Comparison of ENCODE assay signal across 8 cellular contexts in genomic region chr14:61101803-61102548, GRCh38.
DNase-seq lines count a peak whose midpoint lies in the region; ATAC-seq and TF ChIP-seq lines count a peak whose summit lies in the region.

No MANE protein-coding gene starts in this region.

- TF ChIP-seq CTCF in OCI-LY7 (conservative IDR thresholded peaks at IDR 0.05; ENCODE audit: low read length) (no peak), esophagus muscularis mucosa (IDR thresholded peaks at IDR 0.05) (no peak), sigmoid colon (IDR thresholded peaks at IDR 0.05) (no peak)

- no peaks in the 10 kb centered on the region for H3K9me2 ChIP-seq in OCI-LY7 (ENCODE audit: insufficient read depth, low read length)

- DNase-seq in H7 (peak; percentile 57), OCI-LY7 (ENCODE audit: low spot score) (peak; percentile 35), esophagus muscularis mucosa (ENCODE audit: extremely low spot score) (peak; percentile 68), sigmoid colon (no peak), DMS53 treated with DMSO at 0.1 percent for 48 hours (lab: John Stamatoyannopoulos, UW; ENCODE audit: unreplicated experiment) (no peak), HuH-7 (ENCODE audit: low spot score) (no peak), NCI-H2171 treated with DMSO at 0.1 percent for 48 hours (lab: John Stamatoyannopoulos, UW) (no peak)

- 0 out of 2 replicates have a peak, but pooled peaks cover 16% of the 10 kb centered on the region for H3K9me3 ChIP-seq in OCI-LY7 (ENCODE audit: low read length)
- H3K9me3 ChIP-seq in esophagus muscularis mucosa: peaks cover 0 to 6% (median 3%) of the 10 kb centered on the region in 4 donors
- peaks cover 0 to 3% (median 0%) of the 10 kb centered on the region in 4 donors for H3K9me3 ChIP-seq in sigmoid colon

- no TSS peak for BruUV-seq in OCI-LY7 (replicated peaks; lab: Mats Ljungman, UMichigan)

- H3K4me1 ChIP-seq in OCI-LY7 (ENCODE audit: insufficient read depth, low read length, poor library complexity, severe bottlenecking) (peaks cover 28% of the 10 kb centered on the region), esophagus muscularis mucosa (peaks cover 29 to 41% (median 39%) of the 10 kb centered on the region in 4 donors), sigmoid colon (peaks cover 0 to 34% (median 32%) of the 10 kb centered on the region in 4 donors)

- peak overlapping the region; percentile 65 for H3K4me2 ChIP-seq in OCI-LY7 (ENCODE audit: low read length)

- H3K27me3 ChIP-seq in H7 (ENCODE audit: control insufficient read depth, insufficient read depth, low read length) (no peaks in the 10 kb centered on the region), esophagus muscularis mucosa (no peaks in the 10 kb centered on the region), sigmoid colon (no peaks in the 10 kb centered on the region)

- H3K4me3 ChIP-seq in H7 (ENCODE audit: insufficient read depth, low read depth, low read length) (no peak overlapping the region), OCI-LY7 (ENCODE audit: low read depth, low read length, poor library complexity, severe bottlenecking) (peak overlapping the region; percentile 19), esophagus muscularis mucosa (no peak overlapping the region), sigmoid colon (no peak overlapping the region)

- CTCF ChIA-PET in OCI-LY7 (lab: Charles Lee; ENCODE audit: unreplicated experiment): no interaction called here

- intact Hi-C loops in OCI-LY7 (cut with micrococcal nuclease; ENCODE audit: unreplicated experiment): no loop called here
- intact Hi-C loops in esophagus muscularis mucosa (cut with DNase I): no loop called here
- intact Hi-C loops in sigmoid colon (cut with DNase I): no loop called here

- no peaks in the 10 kb centered on the region for H3K79me2 ChIP-seq in OCI-LY7 (ENCODE audit: insufficient read depth, low read depth, low read length)

- WGBS in esophagus muscularis mucosa: 20% methylated on average over 4 of the region's 4 CpGs
- 35 to 53% methylated on average over 4 of the region's 4 CpGs for WGBS in sigmoid colon, 2 donors

- TF ChIP-seq EP300 in esophagus muscularis mucosa (IDR thresholded peaks at IDR 0.05): peak; percentile 41
- peak in 1 of 4 donors; percentile 50 for TF ChIP-seq EP300 in sigmoid colon (IDR thresholded peaks at IDR 0.05)

- no peak for TF ChIP-seq POLR2A in esophagus muscularis mucosa (IDR thresholded peaks at IDR 0.05; ENCODE audit: low read depth)
- no peak for TF ChIP-seq POLR2A in sigmoid colon (IDR thresholded peaks at IDR 0.05)

- no peak overlapping the region for H3K27ac ChIP-seq in OCI-LY7 (ENCODE audit: low read depth, low read length, poor library complexity, severe bottlenecking)
- H3K27ac ChIP-seq in esophagus muscularis mucosa (replicated peaks in 1 of 4): peak overlapping the region; percentile 71 to 78 (median 75)
- H3K27ac ChIP-seq in sigmoid colon: peak overlapping the region in 3 of 4 donors; percentile 66 to 84 (median 69)

- H3K36me3 ChIP-seq in H7 (replicated peaks; ENCODE audit: control insufficient read depth, insufficient read depth, low read length): no peaks in the 10 kb centered on the region; the same call in none of the 2 replicates
- H3K36me3 ChIP-seq in OCI-LY7 (ENCODE audit: insufficient read depth, low read length): no peaks in the 10 kb centered on the region
- H3K36me3 ChIP-seq in esophagus muscularis mucosa: no peaks in the 10 kb centered on the region
- no peaks in the 10 kb centered on the region for H3K36me3 ChIP-seq in sigmoid colon

- H2AFZ ChIP-seq in OCI-LY7 (ENCODE audit: low read length): peak overlapping the region; percentile 91

- POLR2A ChIA-PET in OCI-LY7 (lab: Charles Lee): no interaction called here

- ATAC-seq in HG02938 (IDR thresholded peaks at IDR 0.05; ENCODE audit: unreplicated experiment): no peak

- H4K20me1 ChIP-seq in OCI-LY7 (ENCODE audit: insufficient read depth, low read length): no peaks in the 10 kb centered on the region

Comparison
In these comparisons a context has a peak if more than half of its experiments do, and no peak if none do; other contexts are left out.
1. DNase-seq: peak in H7 (single experiment), OCI-LY7 (single experiment) and esophagus muscularis mucosa (single experiment); none in sigmoid colon (single experiment), DMS53 treated with DMSO at 0.1 percent for 48 hours (single experiment), HuH-7 (single experiment) and NCI-H2171 treated with DMSO at 0.1 percent for 48 hours (single experiment).